Comparison of ENCODE assay signal across 20 cellular contexts in the genomic region with DNA sequence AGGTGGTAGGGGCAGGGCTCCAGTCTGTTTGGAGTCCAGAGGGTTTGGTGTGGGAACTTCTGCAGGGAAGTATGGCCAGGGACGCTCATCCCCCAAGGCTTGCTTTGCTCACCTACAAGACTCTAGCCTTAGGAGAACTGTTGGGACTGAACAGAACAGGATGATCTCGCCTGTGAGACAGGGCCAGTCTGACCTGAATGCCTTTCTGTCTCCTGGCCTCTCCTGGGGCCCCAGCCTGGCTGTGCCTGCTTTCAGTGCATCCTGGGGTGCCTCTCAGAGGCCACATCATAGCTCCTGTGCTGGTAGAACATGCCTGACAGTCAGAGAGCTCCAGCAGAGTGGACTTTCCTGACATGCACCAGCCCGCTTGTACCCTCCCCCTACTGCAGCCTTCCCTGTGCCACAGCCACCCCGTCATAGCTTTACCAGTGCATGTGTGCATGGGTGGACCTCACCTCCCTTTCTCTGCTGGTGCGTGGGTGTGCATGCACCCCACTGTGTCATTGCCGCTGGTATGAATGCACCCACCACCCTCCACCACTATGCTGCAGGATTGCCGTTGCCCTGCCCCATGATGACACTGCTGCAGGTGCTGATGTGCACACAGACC.
"Had no signal": no experiment of that assay in that cellular context is flagged by ENCODE, and none has a peak within 500 bp of the region (broad histone marks: within the 10 kb centered on the region; RNA-seq: fewer than 3 reads in every experiment).

No MANE protein-coding gene starts in this region.

- H3K4me3 ChIP-seq: gastrocnemius medialis, hepatocyte, neural progenitor cell, right atrium auricular region, thyroid gland had no signal

- H3K27me3 ChIP-seq: gastrocnemius medialis, hepatocyte, neural progenitor cell, right atrium auricular region, thyroid gland had no signal

- ATAC-seq: activated T-cell treated with anti-CD3 and anti-CD28 coated beads, Interleukin-2, amount 50 U/mL, for 4 hours; activated T-helper 17 cell treated with anti-CD3 and anti-CD28 coated beads, Interleukin-2, amount 50 U/mL, for 72 hours; gastrocnemius medialis; natural killer cell had no signal

- DNase-seq: activated CD4-positive, alpha-beta memory T cell treated with anti-CD3 and anti-CD28 coated beads, Interleukin-2, amount 10 ng/mL, durations not matched to agents 7 days and 5 days; activated CD4-positive, alpha-beta T cell treated with anti-CD3 and anti-CD28 coated beads, Interleukin-2, amount 10 ng/mL, durations not matched to agents 7 days and 5 days; activated CD4-positive, CD25-positive, alpha-beta regulatory T cell treated with anti-CD3 and anti-CD28 coated beads, Interleukin-2, amount 50 U/mL, for 72 hours; activated gamma-delta T cell treated with Interleukin-2 at 50 U/mL for 16 hours; activated naive CD4-positive, alpha-beta T cell treated with anti-CD3 and anti-CD28 coated beads, Interleukin-2, amount 50 U/mL, for 16 hours; activated T-cell treated with anti-CD3 and anti-CD28 coated beads, Interleukin-2, amount 50 U/mL, for 4 hours; amniotic stem cell; central memory CD4-positive, alpha-beta T cell; gastrocnemius medialis; glutamatergic neuron; kidney; natural killer cell; stimulated activated naive CD4-positive, alpha-beta T cell treated with Interleukin-2 at 50 U/mL for 16 hours; T-helper 2 cell; thyroid gland had no signal

- H3K27ac ChIP-seq: epithelial cell of prostate, gastrocnemius medialis, hepatocyte, neural progenitor cell, right atrium auricular region, thyroid gland had no signal

- H3K36me3 ChIP-seq: gastrocnemius medialis, neural progenitor cell, right atrium auricular region, thyroid gland had no signal

- H3K4me1 ChIP-seq: gastrocnemius medialis, neural progenitor cell, right atrium auricular region, thyroid gland had no signal

- H3K9me3 ChIP-seq: gastrocnemius medialis, thyroid gland had no signal
